ENCODE assay signal across 28 cellular contexts in genomic region chr2:7686016-7686385, GRCh38.
"Had no signal": no experiment of that assay in that cellular context is flagged by ENCODE, and none has a peak within 500 bp of the region (broad histone marks: within the 10 kb centered on the region; RNA-seq: fewer than 3 reads in every experiment).

No MANE protein-coding gene starts in this region.

- H3K9me3 ChIP-seq: ascending aorta, esophagus muscularis mucosa, left ventricle myocardium inferior, neutrophil, pancreas, prostate gland, stomach, thyroid gland, upper lobe of left lung, vagina had no signal

- ATAC-seq: activated T-cell treated with anti-CD3 and anti-CD28 coated beads, Interleukin-2, amount 50 U/mL, for 72 hours; pancreas; stimulated activated naive B cell treated with anti-CD40 and anti-IgM and Interleukin-4, amounts not matched to agents 10 μg/mL and 1 μg/mL and 100 μg/mL, for 72 hours had no signal

- H3K4me3 ChIP-seq: ascending aorta, esophagus muscularis mucosa, left ventricle myocardium inferior, lung, pancreas, prostate gland, smooth muscle cell, stomach, thyroid gland, upper lobe of left lung, vagina had no signal

- DNase-seq: activated CD4-positive, alpha-beta T cell treated with anti-CD3 and anti-CD28 coated beads for 4 hours; activated CD4-positive, alpha-beta T cell treated with anti-CD3 and anti-CD28 coated beads, Interleukin-2, amount 50 U/mL, for 4 hours; activated naive CD4-positive, alpha-beta T cell; activated naive CD8-positive, alpha-beta T cell treated with anti-CD3 and anti-CD28 coated beads for 36 hours; activated T-cell treated with anti-CD3 and anti-CD28 coated beads for 4 hours; activated T-cell treated with anti-CD3 and anti-CD28 coated beads, Interleukin-2, amount 50 U/mL, for 72 hours; central memory CD4-positive, alpha-beta T cell; foreskin melanocyte; left ventricle myocardium inferior; naive B cell; nephron progenitor cell; pancreas; stimulated activated CD4-positive, alpha-beta T cell treated with anti-CD3 and anti-CD28 coated beads, Interleukin-1b, Interleukin-23, amount 100 ng/mL, for 48 hours; stimulated activated CD4-positive, alpha-beta T cell treated with anti-CD3 and anti-CD28 coated beads, Interleukin-4, amount 100 ng/mL, for 4 hours; stimulated activated CD8-positive, alpha-beta memory T cell treated with anti-CD3 and anti-CD28 coated beads, Interleukin-4, amount 100 ng/mL, for 48 hours; stimulated activated naive B cell treated with anti-CD40 and anti-IgM and Interleukin-4, amounts not matched to agents 10 μg/mL and 1 μg/mL and 100 μg/mL, for 72 hours; stomach; T-helper 9 cell; upper lobe of left lung had no signal

- H3K36me3 ChIP-seq: ascending aorta, esophagus muscularis mucosa, left ventricle myocardium inferior, neutrophil, pancreas, prostate gland, stomach, thyroid gland, upper lobe of left lung, vagina had no signal

- H3K27me3 ChIP-seq: ascending aorta, esophagus muscularis mucosa, neutrophil, pancreas, stomach, thyroid gland, upper lobe of left lung, vagina had no signal

- H3K27ac ChIP-seq: ascending aorta, esophagus muscularis mucosa, left ventricle myocardium inferior, neutrophil, pancreas, prostate gland, stomach, thyroid gland, upper lobe of left lung, vagina, VCaP had no signal

- H3K4me2 ChIP-seq: smooth muscle cell had no signal

- H3K4me1 ChIP-seq: ascending aorta, esophagus muscularis mucosa, left ventricle myocardium inferior, prostate gland, stomach, thyroid gland, upper lobe of left lung, vagina had no signal
